In genomic region chr4:23921993-23922392, GRCh38 we compare ENCODE assay signal across 29 cellular contexts. TPM values are rescaled to one million over a fixed set of nuclear protein-coding genes. Genes with fewer than 3 reads are reported as not detected.
DNase-seq lines count a peak whose midpoint lies in the region; ATAC-seq, FAIRE-seq and TF ChIP-seq lines count a peak whose summit lies in the region.
"Had no signal": no experiment of that assay in that cellular context is flagged by ENCODE, and none has a peak within 500 bp of the region (broad histone marks: within the 10 kb centered on the region; RNA-seq: fewer than 3 reads in every experiment).

No MANE protein-coding gene starts in this region.

- POLR2A ChIA-PET in HepG2 (lab: Yijun Ruan, JAX), result no interaction called here

- peaks cover 2% of the 10 kb centered on the region for H3K27me3 Mint-ChIP-seq in neural progenitor cell (ENCODE audit: insufficient read depth, low read depth)
- H3K27me3 Mint-ChIP-seq: CD8-positive, alpha-beta memory T cell had no signal

- H3K9me3 ChIP-seq in liver (ENCODE audit: control insufficient read depth in 4 of 4, low read length in 3 of 4) (no peaks in the 10 kb centered on the region), HepG2 (ENCODE audit: low read length) (no peaks in the 10 kb centered on the region), kidney (ENCODE audit: control insufficient read depth in 1 of 2, low read length in 2 of 2) (no peaks in the 10 kb centered on the region), neural progenitor cell (ENCODE audit: low read depth) (no peaks in the 10 kb centered on the region)
- H3K9me3 ChIP-seq: BE2C had no signal

- H3K79me2 ChIP-seq in HepG2 (ENCODE audit: insufficient read depth, low read length) (no peaks in the 10 kb centered on the region), neural progenitor cell (ENCODE audit: low read depth) (no peaks in the 10 kb centered on the region)

- H4K20me1 ChIP-seq in HepG2 (ENCODE audit: insufficient read depth, low read length), result no peaks in the 10 kb centered on the region
- H4K20me1 ChIP-seq in neural progenitor cell (ENCODE audit: low read depth), result no peaks in the 10 kb centered on the region

- H3K27ac ChIP-seq in liver (ENCODE audit: low read depth in 1 of 2, low read length in 2 of 2), result peak overlapping the region; percentile 40 to 65
- H3K27ac ChIP-seq in HepG2 (ENCODE audit: extremely low read length, insufficient read depth, low read length), result no peak overlapping the region
- peak overlapping the region; percentile 86 to 88 for H3K27ac ChIP-seq in kidney (ENCODE audit: low read depth in 2 of 2, low read length in 2 of 2)
- no peak overlapping the region for H3K27ac ChIP-seq in neural progenitor cell

- intact Hi-C loops in HepG2 (cut with micrococcal nuclease; ENCODE audit: unreplicated experiment) (loop anchor here (2.0 kb wide), 1 partner anchor 147 kb away; no protein-coding TSS in a partner anchor), kidney (cut with DNase I) (no loop called here), Right ventricle myocardium superior (cut with DNase I) (no loop called here)

- no peak overlapping the region for H3K4me2 ChIP-seq in HepG2 (ENCODE audit: low read depth, low read length)
- peak overlapping the region; percentile 41 for H3K4me2 ChIP-seq in neural progenitor cell

- no peak for TF ChIP-seq EP300 in HepG2 (IDR thresholded peaks at IDR 0.05; ENCODE audit: low read depth in 2 of 2, low read length in 2 of 2)
- TF ChIP-seq EP300 in HepG2 (CRISPR knock-in tag; IDR thresholded peaks at IDR 0.05; ENCODE audit: borderline replicate concordance), result no peak

- no peak for TF ChIP-seq CTCF in liver (IDR thresholded peaks at IDR 0.05; ENCODE audit: low read depth, low read length, missing input control)
- TF ChIP-seq CTCF in HepG2 (CRISPR knock-in tag; IDR thresholded peaks at IDR 0.05), result no peak
- TF ChIP-seq CTCF in kidney (IDR thresholded peaks at IDR 0.05; ENCODE audit: borderline replicate concordance, extremely low read depth, insufficient read depth), result no peak
- TF ChIP-seq CTCF in neural progenitor cell (IDR thresholded peaks at IDR 0.05), result no peak

- H3K27me3 ChIP-seq in liver (ENCODE audit: control insufficient read depth in 4 of 4, insufficient read depth in 4 of 4, low read length in 3 of 4) (no peaks in the 10 kb centered on the region), HepG2 (ENCODE audit: control insufficient read depth in 1 of 2, insufficient read depth in 2 of 2, low read length in 2 of 2) (peaks cover 0 to 10% of the 10 kb centered on the region in 2 experiments; a peak in 3 of 5 replicates), neural progenitor cell (no peaks in the 10 kb centered on the region)
- H3K27me3 ChIP-seq: BE2C had no signal

- H3F3A ChIP-seq in neural progenitor cell (ENCODE audit: low read depth), result no peaks in the 10 kb centered on the region

- peaks cover 17% of the 10 kb centered on the region for H3K4me1 Mint-ChIP-seq in neural progenitor cell
- H3K4me1 Mint-ChIP-seq: CD14-positive monocyte; CD8-positive, alpha-beta memory T cell had no signal

- H2AFZ ChIP-seq in HepG2 (ENCODE audit: low read length) (no peak overlapping the region), neural progenitor cell (replicated peaks) (no peak overlapping the region)

- H3K4me3 ChIP-seq in liver (ENCODE audit: low read depth in 1 of 3, low read length in 3 of 3) (no peak overlapping the region), HepG2 (replicated peaks in 1 of 3; ENCODE audit: insufficient read depth in 1 of 3, low read depth in 2 of 3, low read length in 3 of 3) (no peak overlapping the region), kidney (ENCODE audit: low read length in 2 of 2) (peak overlapping the region; percentile 53 to 61), neural progenitor cell (no peak overlapping the region)
- H3K4me3 ChIP-seq: GM12878, K562 had no signal

- no peaks in the 10 kb centered on the region for H3K9me3 Mint-ChIP-seq in neural progenitor cell

- H3K27ac Mint-ChIP-seq in neural progenitor cell, result no peak overlapping the region
- H3K27ac Mint-ChIP-seq: CD14-positive monocyte; CD8-positive, alpha-beta memory T cell had no signal

- no peak for FAIRE-seq in HepG2 (lab: Jason Lieb, UNC)
- FAIRE-seq in kidney (lab: Jason Lieb, UNC), result no peak
- FAIRE-seq: GM12878, K562 had no signal

- ATAC-seq in HepG2 (no peak), Right ventricle myocardium superior (ENCODE audit: poor library complexity) (no peak), HG02981 (IDR thresholded peaks at IDR 0.05; ENCODE audit: unreplicated experiment) (no peak)
- ATAC-seq: GM12878, K562, PC-3 had no signal

- in situ Hi-C loops in HepG2 (cut with HindIII; ENCODE audit: extremely low pct_ligation_motif_present, low pct_unique_long_range_greater_than_20kb), result no loop called here

- TF ChIP-seq POLR2A in HepG2 (IDR thresholded peaks at IDR 0.05; ENCODE audit: insufficient read depth in 1 of 2, low read depth in 2 of 2, low read length in 2 of 2), result no peak

- no peak overlapping the region for H3K4me3 Mint-ChIP-seq in neural progenitor cell
- H3K4me3 Mint-ChIP-seq: CD14-positive monocyte; CD8-positive, alpha-beta memory T cell had no signal

- DNase-seq in HepG2 (ENCODE audit: low spot score) (no peak), kidney (no peak), neural progenitor cell (ENCODE audit: low spot score) (no peak), SW480 (ENCODE audit: low spot score) (no peak), Right ventricle myocardium superior (no peak), kidney glomerular epithelial cell (lab: John Stamatoyannopoulos, UW) (no peak)
- DNase-seq: 8988T; ACHN; BE2C; CD8-positive, alpha-beta memory T cell; DMS 273 treated with DMSO at 0.1 percent for 48 hours; DMS79; EL; GDM1; HCEC 1CT; Kasumi-1; MV-4-11; NCI-H1105; NCI-H1436 treated with DMSO at 0.1 percent for 48 hours; NCI-H187 treated with DMSO at 0.1 percent for 48 hours; NCI-H2171 treated with DMSO at 0.1 percent for 48 hours; NCI-H524; NCI-H774; PC-3 had no signal

- no peaks in the 10 kb centered on the region for H3K36me3 Mint-ChIP-seq in neural progenitor cell
- H3K36me3 Mint-ChIP-seq: CD14-positive monocyte; CD8-positive, alpha-beta memory T cell had no signal

- TF ChIP-seq RAD21 in liver (IDR thresholded peaks at IDR 0.05) (peak; percentile 36 to 56), HepG2 (CRISPR knock-in tag; IDR thresholded peaks at IDR 0.05) (no peak)

- H3K9ac ChIP-seq in liver (ENCODE audit: low read depth in 1 of 2, low read length in 2 of 2) (no peak overlapping the region), HepG2 (ENCODE audit: insufficient read depth, low read depth, low read length) (no peak overlapping the region), kidney (ENCODE audit: low read length in 2 of 2) (peak overlapping the region in 1 of 2 donors; percentile 72), neural progenitor cell (no peak overlapping the region)

- CTCF ChIA-PET in HepG2 (lab: Yijun Ruan, JAX; ENCODE audit: low intra/inter-chr PET ratio, low total read pairs), result no interaction called here

- no TSS peak for BruUV-seq in HepG2 (replicated peaks; lab: Mats Ljungman, UMichigan)

- H3K36me3 ChIP-seq in liver (ENCODE audit: control insufficient read depth in 4 of 4, insufficient read depth in 3 of 4, low read depth in 1 of 4, low read length in 3 of 4) (no peaks in the 10 kb centered on the region), HepG2 (replicated peaks in 1 of 2; ENCODE audit: control insufficient read depth in 1 of 2, insufficient read depth in 2 of 2, low read length in 2 of 2) (no peaks in the 10 kb centered on the region), kidney (ENCODE audit: control insufficient read depth in 1 of 2, insufficient read depth in 2 of 2, low read length in 2 of 2) (no peaks in the 10 kb centered on the region), neural progenitor cell (no peaks in the 10 kb centered on the region)
- H3K36me3 ChIP-seq: BE2C had no signal

- H3K4me1 ChIP-seq in liver (ENCODE audit: control insufficient read depth in 4 of 4, insufficient read depth in 4 of 4, low read length in 3 of 4) (peaks cover 2 to 25% (median 13%) of the 10 kb centered on the region in 4 donors), HepG2 (ENCODE audit: insufficient read depth, low read length) (peaks cover 26% of the 10 kb centered on the region), kidney (ENCODE audit: control insufficient read depth in 1 of 2, insufficient read depth in 1 of 2, low read depth in 1 of 2, low read length in 2 of 2) (peaks cover 8 to 23% of the 10 kb centered on the region in 2 donors), neural progenitor cell (peaks cover 27% of the 10 kb centered on the region)
- H3K4me1 ChIP-seq: BE2C had no signal

TF ChIP-seq in liver, 16 proteins besides CTCF, POLR2A, EP300 and RAD21 (continues in another document):
- TF ChIP-seq HNF4G (IDR thresholded peaks at IDR 0.05) (peak; percentile 74), RXRA (IDR thresholded peaks at IDR 0.05) (peak; percentile 45 to 48)

TF ChIP-seq in HepG2, 621 proteins besides CTCF, POLR2A, EP300 and RAD21 (continues in another document):
- TF ChIP-seq HNRNPL (IDR thresholded peaks at IDR 0.05; ENCODE audit: low read depth, low read length), result no peak

RNA-seq across cellular contexts. Expression of gene PPARGC1A, which starts 32.1 kb away (rescaled TPM):
- total RNA-seq in liver (10 to 100 TPM in 1 of 2 donors, 1 to 10 TPM in 1; 7.7 to 34.6 TPM), HepG2 (2016; rRNA removed; fragmentation: Illumina TruSeq; extraction: Trizol) (18.8 and 20.7 TPM in 2 replicates), kidney (80.8 TPM), neural progenitor cell (ENCODE audit: low replicate concordance) (1.7 and 6.6 TPM in 2 replicates), Right ventricle myocardium superior (82.8 TPM)
- polyA plus RNA-seq in liver (10 to 100 TPM; 13.5 to 19.0 TPM), HepG2 (2011; rRNA removed) (26.3 and 37.3 TPM in 2 replicates), kidney (ENCODE audit: insufficient read depth, low read depth, low replicate concordance) (22.8 TPM)
- 2.1 and 2.8 TPM in 2 replicates for total RNA-seq in HepG2 (2016; cell fraction: cytosol; rRNA removed; fragmentation: Illumina TruSeq; extraction: Trizol; ENCODE audit: low read depth)
- total RNA-seq in HepG2 (2016; cell fraction: insoluble cytoplasmic fraction; rRNA removed; fragmentation: Illumina TruSeq; extraction: Trizol), result 16.5 and 17.8 TPM in 2 replicates
- total RNA-seq in HepG2 (2016; cell fraction: membrane; rRNA removed; fragmentation: Illumina TruSeq; extraction: Trizol), result 5.2 and 6.9 TPM in 2 replicates
- total RNA-seq in HepG2 (2016; cell fraction: nucleus; rRNA removed; fragmentation: Illumina TruSeq; extraction: Trizol), result 48.8 and 51.3 TPM in 2 replicates
- 21.3 and 25.7 TPM in 2 replicates for polyA plus RNA-seq in HepG2 (2011; cell fraction: cytosol; rRNA removed)
- polyA plus RNA-seq in HepG2 (2011; cell fraction: nucleus; rRNA removed), result 53.6 and 57.4 TPM in 2 replicates
- 18.4 and 30.5 TPM in 2 replicates for polyA plus RNA-seq in HepG2 (2012)
- 1.1 TPM in 2 replicates for polyA plus RNA-seq in HepG2 (2016; cell fraction: cytosol; fragmentation: Illumina TruSeq; extraction: Trizol; ENCODE audit: low read depth)
- 10.3 and 10.7 TPM in 2 replicates for polyA plus RNA-seq in HepG2 (2016; cell fraction: insoluble cytoplasmic fraction; fragmentation: Illumina TruSeq; extraction: Trizol; ENCODE audit: low read depth)
- polyA plus RNA-seq in HepG2 (2016; cell fraction: membrane; fragmentation: Illumina TruSeq; extraction: Trizol; ENCODE audit: low read depth), result 1.2 and 1.5 TPM in 2 replicates
- 13.7 and 14.4 TPM in 2 replicates for polyA plus RNA-seq in HepG2 (2016; cell fraction: nucleus; fragmentation: Illumina TruSeq; extraction: Trizol; ENCODE audit: insufficient read depth, low read depth)
- polyA minus RNA-seq in HepG2 (2011; rRNA and poly(A)+ RNA removed; ENCODE audit: low replicate concordance), result 26.6 and 166 TPM in 2 replicates
- 30.3 and 31.7 TPM in 2 replicates for polyA minus RNA-seq in HepG2 (2011; cell fraction: cytosol; rRNA and poly(A)+ RNA removed)
- 453 and 498 TPM in 2 replicates for polyA minus RNA-seq in HepG2 (2011; cell fraction: nucleus; rRNA and poly(A)+ RNA removed)
- total RNA-seq: CD8-positive, alpha-beta memory T cell; PC-3 had no signal
- polyA plus RNA-seq: CD8-positive, alpha-beta memory T cell; K562 had no signal

Comparison
In these comparisons a context has a peak if more than half of its experiments do, and no peak if none do; other contexts are left out.
1. H3K27ac ChIP-seq: peak in liver (2 of 2) and kidney (2 of 2); none in HepG2 (single experiment) and neural progenitor cell (single experiment).
2. H3K4me3 ChIP-seq: peak in kidney (2 of 2); none in liver (0 of 3), HepG2 (0 of 3) and neural progenitor cell (single experiment).